In the genomic region with DNA sequence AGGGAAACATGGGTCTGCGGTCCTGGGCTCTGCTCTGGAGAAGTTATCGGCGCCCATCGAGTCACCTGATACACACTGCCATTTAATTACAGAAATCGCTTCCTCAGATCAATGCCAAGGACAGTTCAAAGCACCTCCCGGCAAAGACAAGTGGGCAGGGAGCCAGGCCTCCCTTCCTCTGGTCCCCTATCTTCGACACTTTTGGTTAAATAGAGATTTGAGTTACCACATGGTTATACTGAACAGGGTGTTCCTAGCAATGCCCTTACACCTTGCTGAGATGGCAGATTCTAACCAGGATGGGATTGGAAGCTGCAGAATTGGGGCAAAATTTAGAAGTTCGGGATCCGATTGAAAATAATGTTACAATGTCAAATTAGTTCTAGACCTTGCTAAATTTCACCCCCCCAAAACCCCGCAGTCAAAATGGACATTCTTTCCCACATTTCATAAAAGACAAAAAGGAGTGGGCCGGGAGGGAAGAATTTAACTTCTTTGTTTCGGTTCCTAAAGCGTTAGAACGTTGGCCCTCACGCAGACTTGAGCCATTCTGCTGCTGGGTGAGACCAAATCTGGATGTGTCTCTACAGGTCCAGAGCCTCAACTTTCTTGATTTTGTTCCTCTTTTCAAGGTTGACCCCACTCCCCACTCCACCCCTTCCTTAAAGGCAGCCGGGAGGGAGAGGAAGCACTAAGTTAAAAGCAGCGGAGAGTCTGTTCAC, we compare ENCODE assay signal across 1 cellular context.
TF ChIP-seq lines count a peak whose summit lies in the region.

No MANE protein-coding gene starts in this region.

TF ChIP-seq in GM12878, 131 proteins besides CTCF, POLR2A, EP300 and RAD21:
- TF ChIP-seq IKZF1 (conservative IDR thresholded peaks at IDR 0.05), result no peak
- TF ChIP-seq ASH2L (IDR thresholded peaks at IDR 0.05; ENCODE audit: borderline replicate concordance, low read depth), result no peak
- TF ChIP-seq, protein P1, sequence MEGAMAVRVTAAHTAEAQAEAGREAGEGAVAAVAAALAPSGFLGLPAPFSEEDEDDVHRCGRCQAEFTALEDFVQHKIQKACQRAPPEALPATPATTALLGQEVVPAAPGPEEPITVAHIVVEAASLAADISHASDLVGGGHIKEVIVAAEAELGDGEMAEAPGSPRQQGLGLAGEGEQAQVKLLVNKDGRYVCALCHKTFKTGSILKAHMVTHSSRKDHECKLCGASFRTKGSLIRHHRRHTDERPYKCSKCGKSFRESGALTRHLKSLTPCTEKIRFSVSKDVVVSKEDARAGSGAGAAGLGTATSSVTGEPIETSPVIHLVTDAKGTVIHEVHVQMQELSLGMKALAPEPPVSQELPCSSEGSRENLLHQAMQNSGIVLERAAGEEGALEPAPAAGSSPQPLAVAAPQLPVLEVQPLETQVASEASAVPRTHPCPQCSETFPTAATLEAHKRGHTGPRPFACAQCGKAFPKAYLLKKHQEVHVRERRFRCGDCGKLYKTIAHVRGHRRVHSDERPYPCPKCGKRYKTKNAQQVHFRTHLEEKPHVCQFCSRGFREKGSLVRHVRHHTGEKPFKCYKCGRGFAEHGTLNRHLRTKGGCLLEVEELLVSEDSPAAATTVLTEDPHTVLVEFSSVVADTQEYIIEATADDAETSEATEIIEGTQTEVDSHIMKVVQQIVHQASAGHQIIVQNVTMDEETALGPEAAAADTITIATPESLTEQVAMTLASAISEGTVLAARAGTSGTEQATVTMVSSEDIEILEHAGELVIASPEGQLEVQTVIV (IDR thresholded peaks at IDR 0.05; ENCODE audit: borderline replicate concordance, partially characterized antibody), result no peak
